11 cellular contexts compared by ENCODE assay signal in genomic region chr2:224444783-224445182, GRCh38. TPM values are rescaled to one million over a fixed set of nuclear protein-coding genes. Genes with fewer than 3 reads are reported as not detected.
"Had no signal": no experiment of that assay in that cellular context is flagged by ENCODE, and none has a peak within 500 bp of the region (broad histone marks: within the 10 kb centered on the region; RNA-seq: fewer than 3 reads in every experiment).

No MANE protein-coding gene starts in this region.

- ATAC-seq: GM23338, HCT116 had no signal

- H3K4me2 ChIP-seq: GM23338 had no signal

- H3K9me3 ChIP-seq: HAP-1 had no signal

- FAIRE-seq: H1, H54 had no signal

- DNase-seq: GM23248, GOT3, H7, H9, HCEC 1CT, HFFc6 had no signal

- H3K36me3 ChIP-seq: HAP-1 had no signal

- H3K27ac ChIP-seq: GM23248 had no signal

- H3K4me1 ChIP-seq: HAP-1 had no signal

- H3K4me3 ChIP-seq: GM23248, GM23338, HAP-1 had no signal

RNA-seq across cellular contexts. Expression of gene FAM124B, which starts 42.9 kb away (rescaled TPM):
- polyA plus RNA-seq: GM23248 had no signal
